ENCODE assay signal across 22 cellular contexts in genomic region chr9:73213300-73213699, GRCh38.
"Had no signal": no experiment of that assay in that cellular context is flagged by ENCODE, and none has a peak within 500 bp of the region (broad histone marks: within the 10 kb centered on the region; RNA-seq: fewer than 3 reads in every experiment).

No MANE protein-coding gene starts in this region.

- DNase-seq: activated CD4-positive, alpha-beta T cell treated with anti-CD3 and anti-CD28 coated beads for 4 hours; activated CD8-positive, alpha-beta memory T cell treated with anti-CD3 and anti-CD28 coated beads, Interleukin-2, amount 50 U/mL, for 48 hours; activated naive CD4-positive, alpha-beta T cell; cortex of kidney; head of caudate nucleus; hypothalamus; left ventricle myocardium inferior; naive thymus-derived CD8-positive, alpha-beta T cell; retina; sigmoid colon; stimulated activated CD4-positive, alpha-beta T cell treated with anti-CD3 and anti-CD28 coated beads, Interleukin-4, amount 100 ng/mL, for 4 hours; T1000; transverse colon had no signal

- H3K4me3 Mint-ChIP-seq: mesothelial cell of epicardium; naive thymus-derived CD8-positive, alpha-beta T cell; T-helper 1 cell treated with Interleukin-12 subunit alpha and Interleukin-12 subunit beta and Interleukin-4 antibody, amounts not matched to agents 30 μg/mL and 1 μg/mL, for 36 hours; WTC11 had no signal

- H3K9me3 Mint-ChIP-seq: naive thymus-derived CD8-positive, alpha-beta T cell; T-helper 1 cell treated with Interleukin-12 subunit alpha and Interleukin-12 subunit beta and Interleukin-4 antibody, amounts not matched to agents 30 μg/mL and 1 μg/mL, for 36 hours had no signal

- ATAC-seq: gastroesophageal sphincter; naive thymus-derived CD8-positive, alpha-beta T cell; WTC11 had no signal

- H3K27ac Mint-ChIP-seq: activated T-helper 2 cell treated with anti-CD3 and anti-CD28 coated beads, Interferon-gamma antibody, Interleukin-2, Interleukin-4, amounts not matched to agents 10 μg/mL and 5 μg/mL and 100 μg/mL, durations not matched to agents 14 hours and 24 hours and 36 hours; mesothelial cell of epicardium; naive thymus-derived CD8-positive, alpha-beta T cell; progenitor cell of endocrine pancreas; T-helper 1 cell treated with Interleukin-12 subunit alpha and Interleukin-12 subunit beta and Interleukin-4 antibody, amounts not matched to agents 30 μg/mL and 1 μg/mL, for 36 hours had no signal

- H3K27me3 ChIP-seq: gastroesophageal sphincter, sigmoid colon, transverse colon had no signal

- H3K4me1 Mint-ChIP-seq: naive thymus-derived CD8-positive, alpha-beta T cell had no signal

- H3K4me2 ChIP-seq: smooth muscle cell had no signal

- H3K36me3 ChIP-seq: gastroesophageal sphincter, left ventricle myocardium inferior, sigmoid colon, transverse colon had no signal

- FAIRE-seq: urothelium cell line had no signal

- H3K4me1 ChIP-seq: gastroesophageal sphincter, left ventricle myocardium inferior, sigmoid colon, transverse colon had no signal

- H3K4me3 ChIP-seq: gastroesophageal sphincter, left ventricle myocardium inferior, sigmoid colon, smooth muscle cell, transverse colon had no signal

- H3K27ac ChIP-seq: epithelial cell of prostate, gastroesophageal sphincter, left ventricle myocardium inferior, sigmoid colon, transverse colon had no signal

- H3K36me3 Mint-ChIP-seq: mesothelial cell of epicardium; naive thymus-derived CD8-positive, alpha-beta T cell had no signal

- H3K9me3 ChIP-seq: gastroesophageal sphincter, left ventricle myocardium inferior, sigmoid colon, transverse colon had no signal
